ENCODE assay signal across 16 cellular contexts in the genomic region with DNA sequence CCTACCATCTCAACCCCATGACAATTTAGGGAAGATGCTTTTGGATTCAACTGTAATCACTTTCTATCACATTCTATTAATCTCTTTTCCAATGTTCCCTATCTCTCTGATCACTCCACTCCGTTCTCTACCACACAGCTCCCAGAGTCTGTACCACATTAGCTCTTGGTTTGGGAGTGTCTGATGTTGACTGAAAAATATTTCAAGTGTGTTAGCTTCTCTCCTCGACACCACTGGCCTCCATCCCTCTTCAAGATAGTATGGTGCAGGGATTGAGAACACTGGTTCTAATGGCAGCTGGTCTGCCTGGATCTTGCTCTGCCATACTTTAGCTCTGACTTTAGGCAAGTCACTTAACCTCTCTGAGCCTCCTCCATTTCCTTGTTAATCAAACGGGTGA. TPM values are rescaled to one million over a fixed set of nuclear protein-coding genes. Genes with fewer than 3 reads are reported as not detected.
A peak's percentile ranks its signal among the peaks of the same experiment; 100 is the strongest.
DNase-seq lines count a peak whose midpoint lies in the region; ATAC-seq and TF ChIP-seq lines count a peak whose summit lies in the region.
"Had no signal": no experiment of that assay in that cellular context is flagged by ENCODE, and none has a peak within 500 bp of the region (broad histone marks: within the 10 kb centered on the region; RNA-seq: fewer than 3 reads in every experiment).

No MANE protein-coding gene starts in this region.

- H3K4me1 Mint-ChIP-seq in activated naive CD8-positive, alpha-beta T cell (ENCODE audit: low read depth), result peaks cover 38% of the 10 kb centered on the region
- peaks cover 20% of the 10 kb centered on the region for H3K4me1 Mint-ChIP-seq in activated naive CD8-positive, alpha-beta T cell treated with anti-CD3 and anti-CD28 coated beads, Interleukin-2, amount 50 U/mL, for 24 hours
- H3K4me1 Mint-ChIP-seq in T-cell, result peaks cover 22 to 40% (median 39%) of the 10 kb centered on the region in 3 donors

- intact Hi-C loops in A673 (cut with micrococcal nuclease; ENCODE audit: unreplicated experiment), result no loop called here
- intact Hi-C loops in left lung (cut with DNase I), result no loop called here

- H3K27ac ChIP-seq in A673 (ENCODE audit: low read depth, low read length, poor library complexity, severe bottlenecking) (peak overlapping the region; percentile 28), left lung (no peak overlapping the region)
- H3K27ac ChIP-seq: A549, BLaER1 had no signal

- ATAC-seq in activated naive CD8-positive, alpha-beta T cell treated with anti-CD3 and anti-CD28 coated beads, Interleukin-2, amount 50 U/mL, for 24 hours, result no peak
- ATAC-seq in T-cell (replicated peaks in 1 of 4) (no peak), left lung (peak; percentile 68), HG02763 (IDR thresholded peaks at IDR 0.05; ENCODE audit: unreplicated experiment) (no peak)
- ATAC-seq: A549 had no signal

- no peaks in the 10 kb centered on the region for H3K9me3 ChIP-seq in A673 (ENCODE audit: low read depth, low read length, poor library complexity, severe bottlenecking)
- H3K9me3 ChIP-seq in left lung, result no peaks in the 10 kb centered on the region
- H3K9me3 ChIP-seq: A549, BLaER1 had no signal

- H3K4me3 ChIP-seq in A673 (ENCODE audit: low read depth, low read length, poor library complexity, severe bottlenecking) (no peak overlapping the region), left lung (no peak overlapping the region)
- H3K4me3 ChIP-seq: A549, BLaER1 had no signal

- H3K4me3 Mint-ChIP-seq in activated naive CD8-positive, alpha-beta T cell, result no peak overlapping the region
- H3K4me3 Mint-ChIP-seq in activated naive CD8-positive, alpha-beta T cell treated with anti-CD3 and anti-CD28 coated beads, Interleukin-2, amount 50 U/mL, for 24 hours, result no peak overlapping the region
- H3K4me3 Mint-ChIP-seq in T-cell, result no peak overlapping the region

- CTCF ChIA-PET in A673 (lab: Charles Lee), result no interaction called here
- CTCF ChIA-PET in T-cell (lab: Charles Lee), result no interaction called here

- DNase-seq in activated naive CD8-positive, alpha-beta T cell treated with anti-CD3 and anti-CD28 coated beads, Interleukin-2, amount 50 U/mL, for 24 hours, result no peak
- DNase-seq in A673 (ENCODE audit: low spot score) (no peak), T-cell (no peak), left lung (no peak), DMS53 (lab: John Stamatoyannopoulos, UW) (no peak)
- no peak for DNase-seq in stimulated activated CD4-positive, alpha-beta T cell treated with anti-CD3 and anti-CD28 coated beads, Interleukin-1b, Interleukin-23, amount 100 ng/mL, for 48 hours
- DNase-seq: DMS79 treated with DMSO at 0.1 percent for 48 hours, KBM-7, MV-4-11, NCI-H1694 treated with DMSO at 0.1 percent for 48 hours, NCI-H524, SHP77 had no signal

- H3K4me1 ChIP-seq in A673 (ENCODE audit: insufficient read depth, low read length, poor library complexity, severe bottlenecking) (peaks cover 15% of the 10 kb centered on the region), left lung (peaks cover 5 to 9% of the 10 kb centered on the region in 2 donors)
- H3K4me1 ChIP-seq: A549 had no signal

- no peaks in the 10 kb centered on the region for H3K9me3 Mint-ChIP-seq in activated naive CD8-positive, alpha-beta T cell (ENCODE audit: low read depth)
- no peaks in the 10 kb centered on the region for H3K9me3 Mint-ChIP-seq in activated naive CD8-positive, alpha-beta T cell treated with anti-CD3 and anti-CD28 coated beads, Interleukin-2, amount 50 U/mL, for 24 hours
- H3K9me3 Mint-ChIP-seq in T-cell, result no peaks in the 10 kb centered on the region

- H3K27me3 ChIP-seq in A673 (replicated peaks; ENCODE audit: insufficient read depth, low read depth, low read length, poor library complexity) (no peaks in the 10 kb centered on the region), left lung (no peaks in the 10 kb centered on the region)
- H3K27me3 ChIP-seq: BLaER1 had no signal

- POLR2A ChIA-PET in A673 (lab: Charles Lee; ENCODE audit: low non-redundant PET) (no interaction called here), T-cell (lab: Charles Lee) (interaction anchor here in 1 of 2 donors (0.6 kb wide), 1 partner anchor 23 kb away, joined by 6 read pairs; no protein-coding TSS in a partner anchor)

- H3K36me3 Mint-ChIP-seq in activated naive CD8-positive, alpha-beta T cell, result peaks cover 18% of the 10 kb centered on the region
- H3K36me3 Mint-ChIP-seq in activated naive CD8-positive, alpha-beta T cell treated with anti-CD3 and anti-CD28 coated beads, Interleukin-2, amount 50 U/mL, for 24 hours (ENCODE audit: low read depth), result peaks cover 5% of the 10 kb centered on the region
- peaks cover 10% of the 10 kb centered on the region for H3K36me3 Mint-ChIP-seq in T-cell

- TF ChIP-seq CTCF in A673 (conservative IDR thresholded peaks at IDR 0.05; ENCODE audit: low read depth, low read length) (no peak), left lung (IDR thresholded peaks at IDR 0.05) (no peak)

- H3K27me3 Mint-ChIP-seq in activated naive CD8-positive, alpha-beta T cell, result no peaks in the 10 kb centered on the region
- H3K27me3 Mint-ChIP-seq in activated naive CD8-positive, alpha-beta T cell treated with anti-CD3 and anti-CD28 coated beads, Interleukin-2, amount 50 U/mL, for 24 hours, result no peaks in the 10 kb centered on the region
- no peaks in the 10 kb centered on the region for H3K27me3 Mint-ChIP-seq in T-cell

- BruUV-seq in A673 (replicated peaks; lab: Mats Ljungman, UMichigan), result no TSS peak

- H3K36me3 ChIP-seq in A673 (ENCODE audit: insufficient read depth, low read length, poor library complexity, severe bottlenecking) (peaks cover 32% of the 10 kb centered on the region), left lung (peaks cover 0 to 9% of the 10 kb centered on the region in 2 donors)

- H3K27ac Mint-ChIP-seq in activated naive CD8-positive, alpha-beta T cell, result peak overlapping the region; percentile 12
- no peak overlapping the region for H3K27ac Mint-ChIP-seq in activated naive CD8-positive, alpha-beta T cell treated with anti-CD3 and anti-CD28 coated beads, Interleukin-2, amount 50 U/mL, for 24 hours
- peak overlapping the region; percentile 30 to 63 for H3K27ac Mint-ChIP-seq in T-cell

RNA-seq across cellular contexts. Expression of a gene that starts 39.9 kb away (rescaled TPM):
- total RNA-seq in A673 (2021), result 1,293 and 1,420 TPM in 2 replicates
- 100 to 1,000 TPM; 230 to 292 (median 266) TPM for total RNA-seq in T-cell
- total RNA-seq in left lung, result 100 to 1,000 TPM; 686 to 731 TPM
